Comparison of ENCODE assay signal across 2 cellular contexts in the genomic region with DNA sequence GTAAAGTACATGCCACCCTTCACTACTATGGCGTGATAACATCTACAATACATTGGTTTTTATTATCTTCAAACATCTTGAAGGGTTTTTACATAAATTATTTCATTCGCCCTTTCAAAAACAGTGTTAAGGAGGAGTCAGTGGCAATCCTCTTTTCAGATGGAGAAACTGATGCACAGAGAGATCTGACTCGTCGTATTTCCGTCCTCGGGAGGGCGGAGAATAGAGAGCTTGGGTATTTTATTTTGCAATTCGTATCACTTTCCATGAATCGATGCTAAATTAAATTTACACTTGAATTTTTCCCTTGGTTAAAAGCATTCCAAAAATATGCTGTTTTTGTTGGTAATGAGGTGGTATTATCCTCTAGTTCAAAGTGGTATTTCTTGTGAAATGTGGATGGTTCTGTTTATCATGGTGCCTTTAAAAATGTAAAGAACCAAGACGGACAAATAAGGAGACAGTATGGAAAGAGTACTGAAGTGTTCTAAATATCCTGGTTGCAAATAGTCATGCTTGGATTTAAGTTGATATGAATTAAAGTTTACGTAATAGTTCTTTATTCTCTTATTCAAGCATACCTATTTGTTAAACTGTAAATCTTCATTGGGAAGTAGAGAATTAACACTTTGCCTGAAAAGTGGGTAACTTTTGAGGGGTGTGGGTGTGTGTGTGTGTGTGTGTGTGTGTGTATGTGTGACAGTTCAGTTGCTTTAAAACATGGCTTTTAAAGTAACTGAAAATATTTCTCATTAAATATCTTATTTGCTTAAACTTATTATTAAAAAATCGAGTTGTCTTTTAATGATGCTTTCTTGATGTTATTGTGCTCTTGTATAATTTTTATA.
TF ChIP-seq lines count a peak whose summit lies in the region.

No MANE protein-coding gene starts in this region.

TF ChIP-seq in HEK293, 187 proteins besides CTCF, POLR2A, EP300 and RAD21:
- TF ChIP-seq EGR2 (tag by site-specific recombination; IDR thresholded peaks at IDR 0.05; ENCODE audit: low read depth) (peak; percentile 34; the same call in 1 of the 2 replicates), ZNF366 (tag by site-specific recombination; conservative IDR thresholded peaks at IDR 0.05) (no peak), OSR2 (tag by site-specific recombination; IDR thresholded peaks at IDR 0.05) (peak; percentile 37; the same call in 1 of the 2 replicates), ZBTB17 (tag by site-specific recombination; IDR thresholded peaks at IDR 0.05) (0 out of 2 replicates have a peak, but pooled peaks have one; percentile 36), ZFHX2 (tag by site-specific recombination; conservative IDR thresholded peaks at IDR 0.05) (peak; percentile 51; the same call in 1 of the 2 replicates), ZNF776 (tag by site-specific recombination; IDR thresholded peaks at IDR 0.05; ENCODE audit: borderline replicate concordance) (no peak)
- TF ChIP-seq, protein P1, sequence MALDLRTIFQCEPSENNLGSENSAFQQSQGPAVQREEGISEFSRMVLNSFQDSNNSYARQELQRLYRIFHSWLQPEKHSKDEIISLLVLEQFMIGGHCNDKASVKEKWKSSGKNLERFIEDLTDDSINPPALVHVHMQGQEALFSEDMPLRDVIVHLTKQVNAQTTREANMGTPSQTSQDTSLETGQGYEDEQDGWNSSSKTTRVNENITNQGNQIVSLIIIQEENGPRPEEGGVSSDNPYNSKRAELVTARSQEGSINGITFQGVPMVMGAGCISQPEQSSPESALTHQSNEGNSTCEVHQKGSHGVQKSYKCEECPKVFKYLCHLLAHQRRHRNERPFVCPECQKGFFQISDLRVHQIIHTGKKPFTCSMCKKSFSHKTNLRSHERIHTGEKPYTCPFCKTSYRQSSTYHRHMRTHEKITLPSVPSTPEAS (tag by site-specific recombination; IDR thresholded peaks at IDR 0.05), result peak; percentile 54
- TF ChIP-seq, protein P2, sequence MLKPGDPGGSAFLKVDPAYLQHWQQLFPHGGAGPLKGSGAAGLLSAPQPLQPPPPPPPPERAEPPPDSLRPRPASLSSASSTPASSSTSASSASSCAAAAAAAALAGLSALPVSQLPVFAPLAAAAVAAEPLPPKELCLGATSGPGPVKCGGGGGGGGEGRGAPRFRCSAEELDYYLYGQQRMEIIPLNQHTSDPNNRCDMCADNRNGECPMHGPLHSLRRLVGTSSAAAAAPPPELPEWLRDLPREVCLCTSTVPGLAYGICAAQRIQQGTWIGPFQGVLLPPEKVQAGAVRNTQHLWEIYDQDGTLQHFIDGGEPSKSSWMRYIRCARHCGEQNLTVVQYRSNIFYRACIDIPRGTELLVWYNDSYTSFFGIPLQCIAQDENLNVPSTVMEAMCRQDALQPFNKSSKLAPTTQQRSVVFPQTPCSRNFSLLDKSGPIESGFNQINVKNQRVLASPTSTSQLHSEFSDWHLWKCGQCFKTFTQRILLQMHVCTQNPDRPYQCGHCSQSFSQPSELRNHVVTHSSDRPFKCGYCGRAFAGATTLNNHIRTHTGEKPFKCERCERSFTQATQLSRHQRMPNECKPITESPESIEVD (tag by site-specific recombination; IDR thresholded peaks at IDR 0.05), result peak; percentile 38

TF ChIP-seq in GM12878, 131 proteins besides CTCF, POLR2A, EP300 and RAD21:
- TF ChIP-seq CHD1 (IDR thresholded peaks at IDR 0.05; ENCODE audit: low read depth, low read length) (no peak), TAF1 (IDR thresholded peaks at IDR 0.05; ENCODE audit: borderline replicate concordance, low read depth, low read length) (no peak), NBN (IDR thresholded peaks at IDR 0.05) (no peak), MTA2 (IDR thresholded peaks at IDR 0.05; ENCODE audit: low read depth) (no peak), ZNF384 (IDR thresholded peaks at IDR 0.05; ENCODE audit: borderline replicate concordance, low read depth, low read length) (no peak), PAX8 (IDR thresholded peaks at IDR 0.05) (no peak), TCF7 (IDR thresholded peaks at IDR 0.05; ENCODE audit: borderline replicate concordance) (no peak), SREBF2 (IDR thresholded peaks at IDR 0.05; ENCODE audit: low read length) (no peak), SPI1 (IDR thresholded peaks at IDR 0.05; ENCODE audit: borderline replicate concordance, insufficient read depth, low read depth, low read length) (no peak), NFIC (IDR thresholded peaks at IDR 0.05; ENCODE audit: low read depth, low read length) (no peak)
TF ChIP-seq in GM12878: peak in this region for 0.
